Comparison of ENCODE assay signal across 23 cellular contexts in the genomic region with DNA sequence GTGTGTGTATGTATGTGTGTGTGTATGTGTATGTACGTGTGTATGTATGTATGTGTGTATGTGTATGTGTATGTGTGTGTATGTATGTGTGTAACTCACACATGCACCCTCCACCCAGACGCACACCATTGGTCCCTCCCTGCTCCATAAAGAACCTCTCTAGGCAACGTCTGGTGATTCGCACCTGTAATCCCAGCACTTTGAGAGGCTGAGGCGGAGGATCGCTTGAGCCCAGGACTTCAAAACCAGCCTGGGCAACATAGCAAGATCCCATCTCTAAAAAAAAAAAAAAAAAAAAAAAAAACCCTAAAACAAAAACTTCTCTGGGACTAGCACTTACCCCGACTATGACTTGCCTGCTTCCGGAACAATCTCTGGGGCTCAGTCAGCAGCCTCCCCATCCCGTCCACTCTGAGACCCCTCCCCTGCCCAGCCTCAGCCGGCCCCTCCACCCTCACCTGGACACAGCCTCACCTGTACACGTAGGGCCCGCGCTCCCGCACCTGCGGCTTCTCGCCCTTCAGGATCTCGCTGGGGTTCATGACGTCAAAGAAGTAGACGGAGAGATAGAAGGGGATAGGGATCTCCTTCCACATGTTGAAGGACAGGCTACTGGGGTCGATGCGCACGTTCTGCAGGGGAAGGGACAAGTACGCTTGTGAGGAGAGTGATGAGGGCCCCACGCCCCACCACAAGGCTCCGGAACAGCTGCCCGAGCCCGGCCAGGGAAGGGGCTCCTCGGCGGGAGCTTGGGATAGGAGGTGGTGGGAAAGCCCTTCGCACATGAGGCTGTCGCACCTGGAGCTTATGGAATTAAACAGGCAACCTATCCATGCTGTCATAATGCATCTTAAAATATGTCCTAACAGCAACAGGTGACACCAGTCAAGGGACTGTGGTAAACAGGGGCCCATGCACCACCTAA.
"Had no signal": no experiment of that assay in that cellular context is flagged by ENCODE, and none has a peak within 500 bp of the region (broad histone marks: within the 10 kb centered on the region; RNA-seq: fewer than 3 reads in every experiment).

No MANE protein-coding gene starts in this region.

- H3K36me3 ChIP-seq: cardiac muscle cell had no signal

- H3K4me1 Mint-ChIP-seq: activated CD4-positive, alpha-beta T cell treated with anti-CD3 and anti-CD28 coated beads, Interleukin-2, amount 10 ng/mL, durations not matched to agents 7 days and 5 days; activated T-helper 17 cell treated with anti-CD3 and anti-CD28 coated beads, Interleukin-2, amount 50 U/mL, for 72 hours had no signal

- DNase-seq: activated CD4-positive, alpha-beta memory T cell treated with anti-CD3 and anti-CD28 coated beads for 36 hours; activated CD4-positive, alpha-beta T cell treated with anti-CD3 and anti-CD28 coated beads, Interleukin-2, amount 10 ng/mL, durations not matched to agents 7 days and 5 days; activated CD4-positive, CD25-positive, alpha-beta regulatory T cell; activated CD8-positive, alpha-beta memory T cell treated with anti-CD3 and anti-CD28 coated beads for 24 hours; activated gamma-delta T cell; activated naive CD4-positive, alpha-beta T cell treated with anti-CD3 and anti-CD28 coated beads for 36 hours; activated T-cell treated with anti-CD3 and anti-CD28 coated beads, Interleukin-2, amount 50 U/mL, for 4 hours; brain microvascular endothelial cell; NCI-H1048; NCI-H146; NCI-H187 treated with DMSO at 0.1 percent for 48 hours; NCI-H2081 treated with DMSO at 0.1 percent for 48 hours; NCI-H446; NCI-H524; PC-3; SHP77 treated with DMSO at 0.1 percent for 48 hours; T-helper 17 cell; T-helper 9 cell had no signal

- ATAC-seq: activated T-cell treated with anti-CD3 and anti-CD28 coated beads, Interleukin-2, amount 50 U/mL, for 4 hours; activated T-helper 17 cell treated with anti-CD3 and anti-CD28 coated beads, Interleukin-2, amount 50 U/mL, for 72 hours; PC-3; T-helper 17 cell had no signal

- H3K27ac ChIP-seq: brain microvascular endothelial cell, cardiac muscle cell had no signal

- H3K27ac Mint-ChIP-seq: activated CD4-positive, alpha-beta memory T cell treated with anti-CD3 and anti-CD28 coated beads for 36 hours; activated CD4-positive, alpha-beta T cell treated with anti-CD3 and anti-CD28 coated beads, Interleukin-2, amount 10 ng/mL, durations not matched to agents 7 days and 5 days; activated naive CD4-positive, alpha-beta T cell treated with anti-CD3 and anti-CD28 coated beads for 36 hours; activated naive CD8-positive, alpha-beta T cell; activated T-helper 17 cell treated with anti-CD3 and anti-CD28 coated beads, Interleukin-2, amount 50 U/mL, for 72 hours; T-helper 17 cell had no signal

- H3K4me3 ChIP-seq: cardiac muscle cell had no signal

- H3K27me3 ChIP-seq: brain microvascular endothelial cell, cardiac muscle cell had no signal

- H3K4me3 Mint-ChIP-seq: activated CD4-positive, alpha-beta memory T cell treated with anti-CD3 and anti-CD28 coated beads for 36 hours; activated CD4-positive, alpha-beta T cell treated with anti-CD3 and anti-CD28 coated beads, Interleukin-2, amount 10 ng/mL, durations not matched to agents 7 days and 5 days; activated naive CD4-positive, alpha-beta T cell treated with anti-CD3 and anti-CD28 coated beads for 36 hours; activated naive CD8-positive, alpha-beta T cell; activated T-cell treated with anti-CD3 and anti-CD28 coated beads, Interleukin-2, amount 50 U/mL, for 4 hours; activated T-helper 17 cell treated with anti-CD3 and anti-CD28 coated beads, Interleukin-2, amount 50 U/mL, for 72 hours; T-helper 17 cell had no signal

- H3K9me3 Mint-ChIP-seq: activated CD4-positive, alpha-beta memory T cell treated with anti-CD3 and anti-CD28 coated beads for 36 hours; activated CD4-positive, alpha-beta T cell treated with anti-CD3 and anti-CD28 coated beads, Interleukin-2, amount 10 ng/mL, durations not matched to agents 7 days and 5 days; activated naive CD4-positive, alpha-beta T cell treated with anti-CD3 and anti-CD28 coated beads for 36 hours; activated T-cell treated with anti-CD3 and anti-CD28 coated beads, Interleukin-2, amount 50 U/mL, for 4 hours; activated T-helper 17 cell treated with anti-CD3 and anti-CD28 coated beads, Interleukin-2, amount 50 U/mL, for 72 hours had no signal

- FAIRE-seq: RCC 7860, TTC549 had no signal

- H3K27me3 Mint-ChIP-seq: activated CD4-positive, alpha-beta memory T cell treated with anti-CD3 and anti-CD28 coated beads for 36 hours; activated CD4-positive, alpha-beta T cell treated with anti-CD3 and anti-CD28 coated beads, Interleukin-2, amount 10 ng/mL, durations not matched to agents 7 days and 5 days; activated naive CD8-positive, alpha-beta T cell; activated T-helper 17 cell treated with anti-CD3 and anti-CD28 coated beads, Interleukin-2, amount 50 U/mL, for 72 hours; T-helper 17 cell had no signal
